ENCODE assay signal across 8 cellular contexts in the genomic region with DNA sequence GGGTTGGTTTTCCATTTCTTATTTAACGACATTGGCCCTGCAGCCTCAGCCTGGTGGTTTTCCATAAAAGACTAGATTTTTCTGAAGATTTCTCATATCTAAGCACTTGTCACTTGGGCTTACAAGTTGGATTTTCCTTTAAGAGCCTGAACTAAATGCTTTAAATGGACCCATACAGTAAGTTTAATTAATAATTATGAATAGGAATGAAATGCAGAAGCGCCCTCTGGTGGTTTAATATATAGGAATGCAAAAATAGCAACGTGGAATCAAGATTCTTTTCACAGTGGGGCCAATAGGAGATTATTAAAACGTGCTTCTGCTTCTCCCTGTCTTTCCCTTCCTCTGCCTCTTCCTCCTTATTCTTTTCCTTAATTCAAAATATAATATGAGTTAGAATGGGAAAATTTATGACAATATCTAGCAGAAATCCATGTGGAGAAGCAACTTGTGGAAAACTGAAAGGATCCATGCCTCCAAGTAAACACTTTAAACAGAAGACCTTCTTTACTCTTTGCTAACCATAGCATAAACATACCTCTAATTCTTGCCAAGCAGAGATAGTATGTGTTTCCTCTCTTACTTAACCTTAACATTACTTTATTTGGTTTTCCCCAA.
DNase-seq lines count a peak whose midpoint lies in the region; ATAC-seq and TF ChIP-seq lines count a peak whose summit lies in the region.

No MANE protein-coding gene starts in this region.

- no peaks in the 10 kb centered on the region for H3K36me3 ChIP-seq in left ventricle myocardium inferior

- no peaks in the 10 kb centered on the region for H3K36me3 Mint-ChIP-seq in type B pancreatic cell
- no peaks in the 10 kb centered on the region for H3K36me3 Mint-ChIP-seq in effector memory CD8-positive, alpha-beta T cell (ENCODE audit: insufficient read depth)

- no peak for TF ChIP-seq EP300 in Ishikawa (IDR thresholded peaks at IDR 0.05; ENCODE audit: borderline replicate concordance)

- H3K27me3 Mint-ChIP-seq in type B pancreatic cell = peaks cover 4% of the 10 kb centered on the region
- H3K27me3 Mint-ChIP-seq in effector memory CD8-positive, alpha-beta T cell = no peaks in the 10 kb centered on the region

- peak; percentile 52 for TF ChIP-seq RAD21 in Ishikawa (IDR thresholded peaks at IDR 0.05; ENCODE audit: low read depth)

- H3K4me1 Mint-ChIP-seq in type B pancreatic cell (ENCODE audit: unreplicated experiment) = peaks cover 4% of the 10 kb centered on the region
- H3K4me1 Mint-ChIP-seq in effector memory CD8-positive, alpha-beta T cell (ENCODE audit: low read depth in 2 of 2) = no peaks in the 10 kb centered on the region

- no peak overlapping the region for H3K4me3 Mint-ChIP-seq in type B pancreatic cell
- H3K4me3 Mint-ChIP-seq in effector memory CD8-positive, alpha-beta T cell = no peak overlapping the region

- no peak overlapping the region for H3K4me3 ChIP-seq in left ventricle myocardium inferior

- H3K4me1 ChIP-seq in left ventricle myocardium inferior = no peaks in the 10 kb centered on the region

- ATAC-seq in SK-N-SH treated with all-trans-retinoic acid at 6 μM for 48 hours = peak; percentile 61; the same call in 2 of the 3 replicates
- ATAC-seq in effector memory CD8-positive, alpha-beta T cell (replicated peaks) = no peak

- no peaks in the 10 kb centered on the region for H3K9me3 Mint-ChIP-seq in type B pancreatic cell
- no peaks in the 10 kb centered on the region for H3K9me3 Mint-ChIP-seq in effector memory CD8-positive, alpha-beta T cell

- H3K27ac Mint-ChIP-seq in type B pancreatic cell = no peak overlapping the region
- no peak overlapping the region for H3K27ac Mint-ChIP-seq in effector memory CD8-positive, alpha-beta T cell

- peak; percentile 23 for DNase-seq in COR-L47 (lab: John Stamatoyannopoulos, UW)
- no peak for DNase-seq in left ventricle myocardium inferior
- no peak for DNase-seq in type B pancreatic cell (ENCODE audit: extremely low spot score, unreplicated experiment)
- DNase-seq in effector memory CD8-positive, alpha-beta T cell = no peak
- no peak for DNase-seq in stimulated activated CD4-positive, alpha-beta T cell treated with anti-CD3 and anti-CD28 coated beads, Interleukin-4, amount 100 ng/mL, for 1 hour
- no peak for DNase-seq in posterior vena cava (ENCODE audit: low spot score)

- intact Hi-C loops in left ventricle myocardium inferior (cut with micrococcal nuclease) = loop anchor here (10.0 kb wide), 1 partner anchor 348 kb away; no protein-coding TSS in a partner anchor
- intact Hi-C loops in posterior vena cava (cut with DNase I) = no loop called here

- H3K27me3 ChIP-seq in left ventricle myocardium inferior (ENCODE audit: low read depth) = no peaks in the 10 kb centered on the region

- no peaks in the 10 kb centered on the region for H3K9me3 ChIP-seq in left ventricle myocardium inferior (replicated peaks)

- no peak overlapping the region for H3K27ac ChIP-seq in left ventricle myocardium inferior (replicated peaks)

- peak; percentile 71 for TF ChIP-seq CTCF in left ventricle myocardium inferior (IDR thresholded peaks at IDR 0.05; ENCODE audit: borderline replicate concordance)
- peak; percentile 83 for TF ChIP-seq CTCF in type B pancreatic cell (conservative IDR thresholded peaks at IDR 0.05)

TF ChIP-seq in Ishikawa, 13 proteins besides CTCF, POLR2A, EP300 and RAD21 (continues in another document):
- TF ChIP-seq, protein P1, sequence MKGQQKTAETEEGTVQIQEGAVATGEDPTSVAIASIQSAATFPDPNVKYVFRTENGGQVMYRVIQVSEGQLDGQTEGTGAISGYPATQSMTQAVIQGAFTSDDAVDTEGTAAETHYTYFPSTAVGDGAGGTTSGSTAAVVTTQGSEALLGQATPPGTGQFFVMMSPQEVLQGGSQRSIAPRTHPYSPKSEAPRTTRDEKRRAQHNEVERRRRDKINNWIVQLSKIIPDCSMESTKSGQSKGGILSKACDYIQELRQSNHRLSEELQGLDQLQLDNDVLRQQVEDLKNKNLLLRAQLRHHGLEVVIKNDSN (IDR thresholded peaks at IDR 0.05) = no peak
- no peak for TF ChIP-seq TAF1 (IDR thresholded peaks at IDR 0.05; ENCODE audit: low read depth)
- no peak for TF ChIP-seq FOXM1 (IDR thresholded peaks at IDR 0.05; ENCODE audit: borderline replicate concordance, low read depth)
- TF ChIP-seq TCF12 (IDR thresholded peaks at IDR 0.05; ENCODE audit: low read depth) = no peak
- no peak for TF ChIP-seq TEAD4 (IDR thresholded peaks at IDR 0.05)
- no peak for TF ChIP-seq ZBTB7A (IDR thresholded peaks at IDR 0.05; ENCODE audit: low read depth)
- TF ChIP-seq YY1 (IDR thresholded peaks at IDR 0.05; ENCODE audit: low read depth) = no peak
- TF ChIP-seq, protein P2, sequence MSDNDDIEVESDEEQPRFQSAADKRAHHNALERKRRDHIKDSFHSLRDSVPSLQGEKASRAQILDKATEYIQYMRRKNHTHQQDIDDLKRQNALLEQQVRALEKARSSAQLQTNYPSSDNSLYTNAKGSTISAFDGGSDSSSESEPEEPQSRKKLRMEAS (IDR thresholded peaks at IDR 0.05) = no peak
- TF ChIP-seq NFIC (IDR thresholded peaks at IDR 0.05) = no peak
- no peak for TF ChIP-seq CEBPB (IDR thresholded peaks at IDR 0.05)

TF ChIP-seq in SK-N-SH treated with all-trans-retinoic acid at 6 μM for 48 hours, 23 proteins besides CTCF, POLR2A, EP300 and RAD21:
- TF ChIP-seq ZNF565 (CRISPR knock-in tag; conservative IDR thresholded peaks at IDR 0.05; ENCODE audit: low read depth) (no peak), SNAI2 (CRISPR knock-in tag; IDR thresholded peaks at IDR 0.05) (no peak), ARNTL (CRISPR knock-in tag; IDR thresholded peaks at IDR 0.05; ENCODE audit: borderline replicate concordance, low read depth) (no peak), ZC3H10 (CRISPR knock-in tag; IDR thresholded peaks at IDR 0.05) (no peak)
